11 cellular contexts compared by ENCODE assay signal in the genomic region with DNA sequence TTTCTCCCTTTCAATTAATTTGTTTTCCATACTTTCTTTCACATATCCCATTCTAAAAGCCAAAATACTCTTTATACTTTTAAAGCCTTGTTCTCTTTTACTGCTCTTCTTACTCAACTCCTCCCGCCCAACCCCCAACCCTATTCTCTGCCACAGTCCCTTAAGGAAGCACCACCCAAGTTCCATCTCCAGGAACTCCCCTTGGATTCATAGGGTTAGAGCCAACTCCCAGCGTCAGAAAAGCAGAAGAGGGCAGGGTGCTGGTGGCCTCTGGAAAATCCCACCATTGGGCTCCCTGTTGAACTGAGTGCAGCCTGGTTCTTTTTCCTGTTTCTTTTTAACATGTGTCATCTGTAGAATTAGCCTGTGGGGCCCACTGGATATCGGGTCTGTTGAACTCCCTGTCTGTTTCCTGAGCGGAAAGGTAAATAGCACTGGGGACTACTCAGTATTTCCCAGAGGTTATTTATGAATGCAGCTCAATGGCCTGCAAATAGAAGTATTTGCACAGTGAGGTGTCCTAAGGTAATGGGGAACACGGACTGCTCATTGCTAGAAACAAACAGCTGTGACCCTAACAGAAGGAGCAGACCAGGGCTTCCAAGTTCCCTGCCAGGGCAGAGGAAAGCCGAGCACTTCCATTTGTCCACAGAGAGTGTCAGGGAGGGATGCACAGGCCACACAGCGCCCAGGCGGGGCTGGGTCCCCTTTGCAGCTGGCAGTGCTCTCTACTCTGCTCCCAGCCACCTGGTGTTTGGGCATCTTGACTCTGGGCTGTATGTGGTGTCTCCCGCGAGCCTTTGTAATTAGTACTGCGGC.
DNase-seq lines count a peak whose midpoint lies in the region; TF ChIP-seq lines count a peak whose summit lies in the region.
"Had no signal": no experiment of that assay in that cellular context is flagged by ENCODE, and none has a peak within 500 bp of the region (broad histone marks: within the 10 kb centered on the region; RNA-seq: fewer than 3 reads in every experiment).

No MANE protein-coding gene starts in this region.

- intact Hi-C loops in esophagus muscularis mucosa (cut with DNase I) (no loop called here), stomach (cut with DNase I; ENCODE audit: low total_unique reads) (no loop called here), sigmoid colon (cut with DNase I) (no loop called here)

- H3K36me3 ChIP-seq in esophagus muscularis mucosa (no peaks in the 10 kb centered on the region), stomach (no peaks in the 10 kb centered on the region), sigmoid colon (no peaks in the 10 kb centered on the region)

- no peaks in the 10 kb centered on the region for H3K27me3 ChIP-seq in esophagus muscularis mucosa
- no peaks in the 10 kb centered on the region for H3K27me3 ChIP-seq in stomach
- H3K27me3 ChIP-seq in sigmoid colon: no peaks in the 10 kb centered on the region

- H3K9me3 ChIP-seq in esophagus muscularis mucosa: peaks cover 0 to 6% (median 2%) of the 10 kb centered on the region in 4 donors
- peaks cover 0 to 4% (median 0%) of the 10 kb centered on the region in 4 donors for H3K9me3 ChIP-seq in stomach
- peaks cover 0 to 5% (median 0%) of the 10 kb centered on the region in 4 donors for H3K9me3 ChIP-seq in sigmoid colon

- TF ChIP-seq CTCF in esophagus muscularis mucosa (IDR thresholded peaks at IDR 0.05): no peak
- TF ChIP-seq CTCF in stomach (IDR thresholded peaks at IDR 0.05): no peak
- TF ChIP-seq CTCF in sigmoid colon (IDR thresholded peaks at IDR 0.05): no peak

- H3K4me1 ChIP-seq in esophagus muscularis mucosa: no peaks in the 10 kb centered on the region
- H3K4me1 ChIP-seq in stomach: peaks cover 0 to 12% (median 0%) of the 10 kb centered on the region in 4 donors
- no peaks in the 10 kb centered on the region for H3K4me1 ChIP-seq in sigmoid colon

- WGBS in esophagus muscularis mucosa: 55% methylated on average over 8 of the region's 11 CpGs
- 20 to 51% (median 43%) methylated on average over 11 of the region's 11 CpGs for WGBS in stomach, 5 donors
- 50 to 59% methylated on average over 11 of the region's 11 CpGs for WGBS in sigmoid colon, 2 donors

- TF ChIP-seq EP300 in esophagus muscularis mucosa (IDR thresholded peaks at IDR 0.05) (no peak), stomach (IDR thresholded peaks at IDR 0.05) (no peak), sigmoid colon (IDR thresholded peaks at IDR 0.05) (no peak)

- peak; percentile 35 for DNase-seq in SIG-M5 treated with dmso at 0.1 percent for 504 hours (lab: John Stamatoyannopoulos, UW; ENCODE audit: unreplicated experiment)
- no peak for DNase-seq in SIG-M5 (lab: John Stamatoyannopoulos, UW)
- DNase-seq in NCI-H69 (lab: John Stamatoyannopoulos, UW): peak; percentile 88
- DNase-seq in esophagus muscularis mucosa (ENCODE audit: extremely low spot score): peak; percentile 77
- DNase-seq in stomach: peak; percentile 33
- DNase-seq in activated naive CD4-positive, alpha-beta T cell (lab: John Stamatoyannopoulos, UW): no peak
- DNase-seq in sigmoid colon: no peak
- no peak for DNase-seq in caudate nucleus (lab: John Stamatoyannopoulos, UW)
- DNase-seq: activated CD4-positive, alpha-beta T cell treated with anti-CD3 and anti-CD28 coated beads, Interleukin-2, amount 50 U/mL, for 4 hours; RPMI8226; stimulated activated CD4-positive, alpha-beta T cell treated with anti-CD3 and anti-CD28 coated beads, Interleukin-2, amount 100 ng/mL, for 24 hours had no signal

- TF ChIP-seq POLR2A in esophagus muscularis mucosa (IDR thresholded peaks at IDR 0.05; ENCODE audit: low read depth) (no peak), stomach (IDR thresholded peaks at IDR 0.05) (no peak), sigmoid colon (IDR thresholded peaks at IDR 0.05) (no peak)

- H3K27ac ChIP-seq in esophagus muscularis mucosa (replicated peaks in 1 of 4) (no peak overlapping the region), stomach (peak overlapping the region in 4 of 5 donors; percentile 24 to 58 (median 42)), sigmoid colon (no peak overlapping the region), caudate nucleus (ENCODE audit: low read depth, low read length) (no peak overlapping the region)

- no peak overlapping the region for H3K4me3 ChIP-seq in esophagus muscularis mucosa
- no peak overlapping the region for H3K4me3 ChIP-seq in stomach
- H3K4me3 ChIP-seq in sigmoid colon: no peak overlapping the region

Comparison
In these comparisons a context has a peak if more than half of its experiments do, and no peak if none do; other contexts are left out.
1. DNase-seq: peak in SIG-M5 treated with dmso at 0.1 percent for 504 hours (single experiment), NCI-H69 (single experiment), esophagus muscularis mucosa (single experiment) and stomach (single experiment); none in SIG-M5 (single experiment), activated naive CD4-positive, alpha-beta T cell (0 of 4), sigmoid colon (single experiment) and caudate nucleus (0 of 61).
2. H3K27ac ChIP-seq: peak in stomach (4 of 5); none in esophagus muscularis mucosa (0 of 4), sigmoid colon (0 of 4) and caudate nucleus (single experiment).